ENCODE assay signal across 8 cellular contexts in genomic region chr19:1438035-1438932, GRCh38. TPM values are rescaled to one million over a fixed set of nuclear protein-coding genes. Genes with fewer than 3 reads are reported as not detected.
DNase-seq lines count a peak whose midpoint lies in the region; ATAC-seq, FAIRE-seq and TF ChIP-seq lines count a peak whose summit lies in the region.

RPS15 (plus strand) TSS chr19:1438396; CDS start chr19:1438426, 30 bp downstream.

- TF ChIP-seq CTCF in SU-DHL-6 (IDR thresholded peaks at IDR 0.05; ENCODE audit: insufficient read depth, low read length, poor library complexity, severe bottlenecking) (peak; percentile 90), pancreas (IDR thresholded peaks at IDR 0.05) (peak; percentile 77 to 97 (median 92)), thyroid gland (IDR thresholded peaks at IDR 0.05) (peak; percentile 80 to 98 (median 92))

- no peaks in the 10 kb centered on the region for H3K9me2 ChIP-seq in SU-DHL-6 (replicated peaks; ENCODE audit: insufficient read depth, low read length)

- H3K36me3 ChIP-seq in SU-DHL-6 (ENCODE audit: low read length) (peaks cover 19% of the 10 kb centered on the region), pancreas (peaks cover 11 to 40% (median 16%) of the 10 kb centered on the region in 3 donors), thyroid gland (peaks cover 42 to 45% of the 10 kb centered on the region in 2 donors)

- H3F3A ChIP-seq in SU-DHL-6 (ENCODE audit: insufficient read depth): peaks cover 55% of the 10 kb centered on the region

- H3K9me3 Mint-ChIP-seq in activated naive CD8-positive, alpha-beta T cell treated with anti-CD3 and anti-CD28 coated beads for 36 hours: no peaks in the 10 kb centered on the region

- TF ChIP-seq POLR2A in GM10847 (IDR thresholded peaks at IDR 0.05; ENCODE audit: extremely low read depth, insufficient read length): peak; percentile 99
- TF ChIP-seq POLR2A in thyroid gland (IDR thresholded peaks at IDR 0.05): peak; percentile 20 to 92

- H3K27ac Mint-ChIP-seq in activated naive CD8-positive, alpha-beta T cell treated with anti-CD3 and anti-CD28 coated beads for 36 hours: peak within 1 kb of the TSS; percentile 100

- peaks cover 49% of the 10 kb centered on the region for H3K36me3 Mint-ChIP-seq in activated naive CD8-positive, alpha-beta T cell treated with anti-CD3 and anti-CD28 coated beads for 36 hours

- peak within 1 kb of the TSS; percentile 67 for H3K4me2 ChIP-seq in SU-DHL-6 (ENCODE audit: low read depth, low read length, poor library complexity, severe bottlenecking)

- H3K4me1 ChIP-seq in pancreas: peaks cover 0 to 17% (median 6%) of the 10 kb centered on the region in 3 donors
- H3K4me1 ChIP-seq in thyroid gland: peaks cover 9 to 18% of the 10 kb centered on the region in 2 donors

- 1 to 2% methylated on average over 79 to 100 of the region's 100 CpGs for WGBS in pancreas, 2 donors
- WGBS in thyroid gland, 2 donors: 4 to 5% methylated on average over 24 to 46 of the region's 100 CpGs

- H4K20me1 ChIP-seq in SU-DHL-6 (ENCODE audit: low read depth, low read length): peaks cover 18% of the 10 kb centered on the region; the same call in 1 of the 2 replicates

- ATAC-seq in HG02623 (IDR thresholded peaks at IDR 0.05; ENCODE audit: unreplicated experiment) (peak; percentile 83), pancreas (peak; percentile 91 to 97 (median 94))

- H3K4me3 ChIP-seq in SU-DHL-6 (ENCODE audit: insufficient read depth, low read length, poor library complexity, severe bottlenecking): peak within 1 kb of the TSS; percentile 99
- peak within 1 kb of the TSS; percentile 77 to 95 (median 80) for H3K4me3 ChIP-seq in pancreas
- peak within 1 kb of the TSS; percentile 61 to 95 (median 63) for H3K4me3 ChIP-seq in thyroid gland (replicated peaks in 1 of 3)

- H3K27ac ChIP-seq in SU-DHL-6 (ENCODE audit: low read depth, low read length) (peak within 1 kb of the TSS; percentile 78), pancreas (peak within 1 kb of the TSS; percentile 77 to 89 (median 84)), thyroid gland (peak within 1 kb of the TSS; percentile 82 to 94 (median 93))

- intact Hi-C loops in head of caudate nucleus (cut with DNase I) (no loop called here), pancreas (cut with DNase I) (no loop called here), thyroid gland (cut with DNase I) (no loop called here)

- H3K79me2 ChIP-seq in SU-DHL-6 (ENCODE audit: insufficient read depth, low read length): peaks cover 31% of the 10 kb centered on the region

- no peaks in the 10 kb centered on the region for H3K27me3 Mint-ChIP-seq in activated naive CD8-positive, alpha-beta T cell treated with anti-CD3 and anti-CD28 coated beads for 36 hours

- DNase-seq in NCI-H128 (lab: John Stamatoyannopoulos, UW; ENCODE audit: unreplicated experiment) (peak; percentile 92), head of caudate nucleus (peak; percentile 82 to 98 (median 95)), pancreas (peak; percentile 93 to 99 (median 96)), thyroid gland (peak; percentile 91 to 94)
- DNase-seq in activated naive CD8-positive, alpha-beta T cell treated with anti-CD3 and anti-CD28 coated beads for 36 hours: peak; percentile 96

- no peak for FAIRE-seq in pancreas (lab: Jason Lieb, UNC)

- no peaks in the 10 kb centered on the region for H3K9me3 ChIP-seq in SU-DHL-6 (ENCODE audit: insufficient read depth, low read length)
- no peaks in the 10 kb centered on the region for H3K9me3 ChIP-seq in pancreas
- no peaks in the 10 kb centered on the region for H3K9me3 ChIP-seq in thyroid gland

- H2AFZ ChIP-seq in SU-DHL-6 (ENCODE audit: low read depth, low read length, severe bottlenecking): peak within 1 kb of the TSS; percentile 49

- H3K9ac ChIP-seq in SU-DHL-6 (ENCODE audit: low read length): peak within 1 kb of the TSS; percentile 99

- H3K4me1 Mint-ChIP-seq in activated naive CD8-positive, alpha-beta T cell treated with anti-CD3 and anti-CD28 coated beads for 36 hours: peaks cover 27% of the 10 kb centered on the region

- no peaks in the 10 kb centered on the region for H3K27me3 ChIP-seq in SU-DHL-6 (ENCODE audit: low read length)
- H3K27me3 ChIP-seq in pancreas: no peaks in the 10 kb centered on the region
- no peaks in the 10 kb centered on the region for H3K27me3 ChIP-seq in thyroid gland

- H3K4me3 Mint-ChIP-seq in activated naive CD8-positive, alpha-beta T cell treated with anti-CD3 and anti-CD28 coated beads for 36 hours: peak within 1 kb of the TSS; percentile 99

RNA-seq across cellular contexts. Expression of gene RPS15, which starts in this region (rescaled TPM):
- total RNA-seq in activated naive CD8-positive, alpha-beta T cell treated with anti-CD3 and anti-CD28 coated beads for 36 hours: 1,000 to 10,000 TPM; 1,472 to 1,524 TPM
- 1,000 to 10,000 TPM in 1 of 6 donors, 100 to 1,000 TPM in 5; 596 to 1,125 (median 797) TPM for total RNA-seq in pancreas
- 1,000 to 10,000 TPM; 1,641 to 1,709 TPM for polyA plus RNA-seq in pancreas
- total RNA-seq in thyroid gland: 1,000 to 10,000 TPM; 1,760 to 2,977 (median 2,488) TPM

Comparison
In these comparisons a context has a peak if more than half of its experiments do, and no peak if none do; other contexts are left out.
1. Peak in every context shown above with its lines: DNase-seq, ATAC-seq, H3K4me3 ChIP-seq and H3K27ac ChIP-seq.